26 cellular contexts compared by ENCODE assay signal in genomic region chr2:70962885-70963878, GRCh38. TPM values are rescaled to one million over a fixed set of nuclear protein-coding genes. Genes with fewer than 3 reads are reported as not detected.
DNase-seq lines count a peak whose midpoint lies in the region; ATAC-seq and TF ChIP-seq lines count a peak whose summit lies in the region.
"Had no signal": no experiment of that assay in that cellular context is flagged by ENCODE, and none has a peak within 500 bp of the region (broad histone marks: within the 10 kb centered on the region; RNA-seq: fewer than 3 reads in every experiment).

No MANE protein-coding gene starts in this region.

- no peak overlapping the region for H3K27ac ChIP-seq in coronary artery
- H3K27ac ChIP-seq: foreskin keratinocyte had no signal

- TF ChIP-seq CTCF in coronary artery (IDR thresholded peaks at IDR 0.05): no peak
- TF ChIP-seq CTCF in osteocyte (IDR thresholded peaks at IDR 0.05): no peak

- ATAC-seq in GM21717 (IDR thresholded peaks at IDR 0.05; ENCODE audit: unreplicated experiment) (no peak), GM18867 (IDR thresholded peaks at IDR 0.05; ENCODE audit: unreplicated experiment) (no peak), GM19455 (IDR thresholded peaks at IDR 0.05; ENCODE audit: unreplicated experiment) (no peak)
- ATAC-seq: activated naive CD4-positive, alpha-beta T cell treated with anti-CD3 and anti-CD28 coated beads, Interleukin-2, amount 50 U/mL, for 72 hours; foreskin keratinocyte; left ventricle myocardium superior had no signal

- H3K27me3 Mint-ChIP-seq in T-helper 2 cell treated with Interferon-gamma antibody and Interleukin-4, amounts not matched to agents 5 μg/mL and 100 μg/mL, for 36 hours (ENCODE audit: low read depth): peaks cover 33% of the 10 kb centered on the region
- H3K27me3 Mint-ChIP-seq in osteocyte (ENCODE audit: unreplicated experiment): peaks cover 8% of the 10 kb centered on the region

- H3K4me3 ChIP-seq in coronary artery: no peak overlapping the region

- DNase-seq in T-helper 2 cell treated with Interferon-gamma antibody and Interleukin-4, amounts not matched to agents 5 μg/mL and 100 μg/mL, for 36 hours (ENCODE audit: low spot score): peak; percentile 1
- no peak for DNase-seq in T-helper 2 cell
- DNase-seq in AG20443 (ENCODE audit: low spot score): peak; percentile 8
- peak; percentile 53 for DNase-seq in coronary artery (ENCODE audit: low spot score)
- DNase-seq in osteocyte (ENCODE audit: extremely low spot score, unreplicated experiment): peak; percentile 78
- DNase-seq: 8988T; activated CD4-positive, CD25-positive, alpha-beta regulatory T cell; DMS79; erythroblast; foreskin keratinocyte; left ventricle myocardium superior; MM.1S; NCI-H1436 treated with DMSO at 0.1 percent for 48 hours; NCI-H524; T-helper 9 cell had no signal

- H3K4me1 Mint-ChIP-seq in T-helper 2 cell treated with Interferon-gamma antibody and Interleukin-4, amounts not matched to agents 5 μg/mL and 100 μg/mL, for 36 hours (ENCODE audit: low read depth): peaks cover 2% of the 10 kb centered on the region
- peaks cover 6% of the 10 kb centered on the region for H3K4me1 Mint-ChIP-seq in osteocyte (ENCODE audit: unreplicated experiment)

- no peaks in the 10 kb centered on the region for H3K9me3 Mint-ChIP-seq in T-helper 2 cell treated with Interferon-gamma antibody and Interleukin-4, amounts not matched to agents 5 μg/mL and 100 μg/mL, for 36 hours
- no peaks in the 10 kb centered on the region for H3K9me3 Mint-ChIP-seq in osteocyte (ENCODE audit: unreplicated experiment)
- H3K9me3 Mint-ChIP-seq: activated naive CD4-positive, alpha-beta T cell treated with anti-CD3 and anti-CD28 coated beads, Interleukin-2, amount 50 U/mL, for 72 hours; neural crest cell had no signal

- no peaks in the 10 kb centered on the region for H3K36me3 Mint-ChIP-seq in T-helper 2 cell treated with Interferon-gamma antibody and Interleukin-4, amounts not matched to agents 5 μg/mL and 100 μg/mL, for 36 hours (ENCODE audit: low read depth)
- peaks cover 2% of the 10 kb centered on the region for H3K36me3 Mint-ChIP-seq in osteocyte (ENCODE audit: unreplicated experiment)
- H3K36me3 Mint-ChIP-seq: activated naive CD4-positive, alpha-beta T cell treated with anti-CD3 and anti-CD28 coated beads, Interleukin-2, amount 50 U/mL, for 72 hours had no signal

- H3K4me3 Mint-ChIP-seq in T-helper 2 cell treated with Interferon-gamma antibody and Interleukin-4, amounts not matched to agents 5 μg/mL and 100 μg/mL, for 36 hours: no peak overlapping the region
- no peak overlapping the region for H3K4me3 Mint-ChIP-seq in osteocyte (ENCODE audit: unreplicated experiment)
- H3K4me3 Mint-ChIP-seq: B cell, neural crest cell had no signal

- no peak overlapping the region for H3K27ac Mint-ChIP-seq in T-helper 2 cell treated with Interferon-gamma antibody and Interleukin-4, amounts not matched to agents 5 μg/mL and 100 μg/mL, for 36 hours
- no peak overlapping the region for H3K27ac Mint-ChIP-seq in osteocyte (ENCODE audit: unreplicated experiment)
- H3K27ac Mint-ChIP-seq: activated naive CD4-positive, alpha-beta T cell treated with anti-CD3 and anti-CD28 coated beads, Interleukin-2, amount 50 U/mL, for 72 hours; B cell; progenitor cell of endocrine pancreas had no signal

RNA-seq across cellular contexts. Expression of gene ANKRD53, which starts 15.2 kb away (rescaled TPM):
- 1.9 and 2.7 TPM in 2 replicates for total RNA-seq in osteocyte
- total RNA-seq: RPMI7951 had no signal

RNA-seq across cellular contexts. Expression of gene ATP6V1B1, which starts 27.5 kb away (rescaled TPM):
- total RNA-seq in osteocyte: 6.3 and 6.5 TPM in 2 replicates
- total RNA-seq: astrocyte, B cell, foreskin keratinocyte, left ventricle myocardium superior, mononuclear cell, progenitor cell of endocrine pancreas, temporal lobe had no signal

RNA-seq across cellular contexts. Expression of gene TEX261, which starts 31.5 kb away (rescaled TPM):
- 64.7 and 71.2 TPM in 2 replicates for total RNA-seq in osteocyte

Comparison
In these comparisons a context has a peak if more than half of its experiments do, and no peak if none do; other contexts are left out.
1. DNase-seq: peak in T-helper 2 cell treated with Interferon-gamma antibody and Interleukin-4, amounts not matched to agents 5 μg/mL and 100 μg/mL, for 36 hours (single experiment), AG20443 (single experiment), coronary artery (single experiment) and osteocyte (single experiment); none in T-helper 2 cell (0 of 5).